15 cellular contexts compared by ENCODE assay signal in the genomic region with DNA sequence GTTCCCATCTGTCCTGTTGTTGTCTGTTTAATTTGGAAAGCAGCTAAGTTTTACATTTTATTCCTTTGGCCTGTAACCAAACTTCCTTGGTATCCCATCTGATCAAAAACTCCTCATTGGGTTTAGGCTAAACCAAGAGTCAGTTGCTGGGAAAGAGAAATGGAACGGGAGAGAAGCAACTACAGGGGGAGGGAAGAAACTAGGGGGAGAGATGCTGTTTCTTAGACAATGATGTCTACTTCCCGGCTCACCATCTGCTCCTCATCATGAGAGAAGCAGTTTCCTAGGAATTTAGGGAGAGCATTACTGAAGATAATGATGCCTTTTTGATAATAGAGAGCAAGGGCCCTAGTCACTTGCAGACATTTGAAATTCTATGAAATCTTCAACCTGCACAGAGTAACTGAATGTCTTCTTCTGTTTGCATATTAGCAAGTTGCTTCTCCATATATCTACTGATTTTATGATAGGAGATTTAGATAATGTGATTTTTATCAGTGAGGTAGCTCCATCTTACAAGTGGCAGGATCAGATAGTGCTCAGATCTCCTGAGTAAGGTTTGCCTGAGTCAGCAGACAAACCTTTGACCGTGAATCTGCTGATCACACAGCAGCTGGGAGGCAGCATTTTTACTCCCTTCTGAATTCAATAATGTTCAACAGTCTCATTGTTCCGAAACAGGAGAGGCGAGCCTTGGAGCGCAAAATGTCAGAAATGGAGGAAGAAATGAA.
DNase-seq lines count a peak whose midpoint lies in the region; ATAC-seq and TF ChIP-seq lines count a peak whose summit lies in the region.
"Had no signal": no experiment of that assay in that cellular context is flagged by ENCODE, and none has a peak within 500 bp of the region (broad histone marks: within the 10 kb centered on the region; RNA-seq: fewer than 3 reads in every experiment).

No MANE protein-coding gene starts in this region.

- peak overlapping the region; percentile 37; the same call in 1 of the 2 replicates for H3K23ac ChIP-seq in IMR-90 (ENCODE audit: low read depth, low read length)

- TF ChIP-seq CTCF in IMR-90 (conservative IDR thresholded peaks at IDR 0.05; ENCODE audit: low read depth, low read length), result no peak
- TF ChIP-seq CTCF in choroid plexus epithelial cell (conservative IDR thresholded peaks at IDR 0.05; ENCODE audit: low read depth, low read length), result no peak
- TF ChIP-seq CTCF in lung (IDR thresholded peaks at IDR 0.05; ENCODE audit: control extremely low read depth, extremely low read depth), result no peak
- no peak for TF ChIP-seq CTCF in smooth muscle cell (IDR thresholded peaks at IDR 0.05; ENCODE audit: borderline replicate concordance, insufficient read depth, poor library complexity, severe bottlenecking)

- no CpG with 5 or more reads among the region's 6 CpGs for WGBS in IMR-90 (ENCODE audit: extremely low coverage in 2 of 2, insufficient read length in 1 of 2), 2 experiments
- 86 to 90% methylated on average over 6 of the region's 6 CpGs for WGBS in lung, 2 donors
- 73% methylated on average over 6 of the region's 6 CpGs for WGBS in smooth muscle cell (ENCODE audit: low lambda C conversion rate)

- peak overlapping the region; percentile 25; the same call in 1 of the 2 replicates for H3K27ac ChIP-seq in IMR-90 (ENCODE audit: insufficient read depth, low read length)
- peak overlapping the region; percentile 26 to 45 for H3K27ac ChIP-seq in lung (ENCODE audit: low read depth in 1 of 2, low read length in 1 of 2)
- H3K27ac ChIP-seq in substantia nigra (ENCODE audit: low read depth, low read length, poor library complexity, severe bottlenecking), result peak overlapping the region; percentile 18
- H3K27ac ChIP-seq in smooth muscle cell (ENCODE audit: low read depth), result no peak overlapping the region

- dilution Hi-C loops in IMR-90 (cut with HindIII; ENCODE audit: low sequenced_read_pairs, unreplicated experiment), result no loop called here

- no peak overlapping the region; the same call in 1 of the 2 replicates for H3K4me2 ChIP-seq in IMR-90 (ENCODE audit: low read depth, low read length)
- no peak overlapping the region for H3K4me2 ChIP-seq in smooth muscle cell

- H3K79me2 ChIP-seq in smooth muscle cell (ENCODE audit: low read depth), result no peaks in the 10 kb centered on the region

- peaks cover 14 to 25% of the 10 kb centered on the region in 2 donors for H3K4me1 Mint-ChIP-seq in natural killer cell treated with Interleukin-12 subunit alpha and Interleukin-12 subunit beta and Interleukin-15 and Interleukin-18, amount 100 ng/mL, for 72 hours (ENCODE audit: low read depth in 2 of 2)

- H3K27me3 ChIP-seq in IMR-90 (ENCODE audit: control insufficient read depth, insufficient read depth, low read length), result no peaks in the 10 kb centered on the region
- no peaks in the 10 kb centered on the region for H3K27me3 ChIP-seq in lung (ENCODE audit: control insufficient read depth, insufficient read depth)
- no peaks in the 10 kb centered on the region for H3K27me3 ChIP-seq in smooth muscle cell (ENCODE audit: low read depth)

- H2BK20ac ChIP-seq in IMR-90 (ENCODE audit: low read depth, low read length), result peak overlapping the region; percentile 59

- H3K4me1 ChIP-seq in IMR-90 (ENCODE audit: control insufficient read depth, insufficient read depth, low read length), result peaks cover 15% of the 10 kb centered on the region
- H3K4me1 ChIP-seq in lung (ENCODE audit: control insufficient read depth in 2 of 2, insufficient read depth in 2 of 2, low read length in 2 of 2), result no peaks in the 10 kb centered on the region
- H3K4me1 ChIP-seq in smooth muscle cell (ENCODE audit: low read depth), result no peaks in the 10 kb centered on the region

- H3K9me3 ChIP-seq in IMR-90 (ENCODE audit: control insufficient read depth, insufficient read depth, low read length), result no peaks in the 10 kb centered on the region
- no peaks in the 10 kb centered on the region for H3K9me3 ChIP-seq in lung (ENCODE audit: control insufficient read depth in 2 of 2, insufficient read depth in 1 of 2, low read length in 1 of 2)
- H3K9me3 ChIP-seq in smooth muscle cell (replicated peaks; ENCODE audit: low read depth), result no peaks in the 10 kb centered on the region

- TF ChIP-seq POLR2A in IMR-90 (IDR thresholded peaks at IDR 0.05; ENCODE audit: low read depth, low read length), result no peak

- TF ChIP-seq RAD21 in IMR-90 (IDR thresholded peaks at IDR 0.05; ENCODE audit: low read length), result no peak

- intact Hi-C loops in IMR-90 (cut with micrococcal nuclease), result no loop called here

- H3K4me3 ChIP-seq in IMR-90 (ENCODE audit: insufficient read depth, low read depth, low read length), result no peak overlapping the region
- no peak overlapping the region for H3K4me3 ChIP-seq in choroid plexus epithelial cell (ENCODE audit: low read depth, low read length)
- H3K4me3 ChIP-seq in lung, result no peak overlapping the region
- no peak overlapping the region for H3K4me3 ChIP-seq in smooth muscle cell

- H3K14ac ChIP-seq in IMR-90 (replicated peaks; ENCODE audit: low read depth, low read length), result peak overlapping the region; percentile 82

- H2AFZ ChIP-seq in IMR-90 (replicated peaks; ENCODE audit: low read length, poor library complexity) (no peak overlapping the region), smooth muscle cell (ENCODE audit: low read depth) (no peak overlapping the region)

- in situ Hi-C loops in IMR-90 (cut with MboI; ENCODE audit: low sequenced_read_pairs), result no loop called here

- H3K36me3 Mint-ChIP-seq in natural killer cell treated with Interleukin-12 subunit alpha and Interleukin-12 subunit beta and Interleukin-15 and Interleukin-18, amount 100 ng/mL, for 72 hours, result peaks cover 15% of the 10 kb centered on the region

- peak overlapping the region; percentile 54; the same call in 1 of the 2 replicates for H2AK5ac ChIP-seq in IMR-90 (ENCODE audit: low read depth, low read length)

- DNase-seq in IMR-90 (no peak), choroid plexus epithelial cell (ENCODE audit: low read depth) (peak; percentile 65), lung (ENCODE audit: low spot score) (no peak), substantia nigra (lab: John Stamatoyannopoulos, UW) (no peak), smooth muscle cell (lab: John Stamatoyannopoulos, UW; ENCODE audit: unreplicated experiment) (no peak)
- no peak for DNase-seq in natural killer cell treated with Interleukin-12 subunit alpha and Interleukin-12 subunit beta and Interleukin-15 and Interleukin-18, amount 100 ng/mL, for 72 hours (ENCODE audit: low spot score)
- DNase-seq: activated CD8-positive, alpha-beta T cell treated with anti-CD3 and anti-CD28 coated beads for 36 hours; activated naive CD4-positive, alpha-beta T cell treated with Interleukin-2 at 50 U/mL for 16 hours; CD4-positive, CD25-positive, alpha-beta regulatory T cell; dermis blood vessel endothelial cell; mammary epithelial cell; NCI-H1694 had no signal

- peak overlapping the region; percentile 45; the same call in 1 of the 2 replicates for H3K4ac ChIP-seq in IMR-90 (ENCODE audit: low read depth, low read length)

- H4K91ac ChIP-seq in IMR-90 (ENCODE audit: insufficient read depth, low read depth, low read length), result no peak overlapping the region; the same call in 1 of the 2 replicates

- peaks cover 8% of the 10 kb centered on the region for H3K9me1 ChIP-seq in IMR-90 (ENCODE audit: insufficient read depth, low read length)

- H3K36me3 ChIP-seq in IMR-90 (ENCODE audit: control insufficient read depth, insufficient read depth, low read length) (peaks cover 3% of the 10 kb centered on the region; the same call in 1 of the 2 replicates), lung (ENCODE audit: control insufficient read depth in 2 of 2, insufficient read depth in 2 of 2, low read length in 2 of 2) (peaks cover 2 to 25% of the 10 kb centered on the region in 2 donors), smooth muscle cell (ENCODE audit: low read depth) (no peaks in the 10 kb centered on the region)

- H4K5ac ChIP-seq in IMR-90 (ENCODE audit: low read depth, low read length), result 0 out of 2 replicates have a peak overlapping the region, but pooled peaks have one; percentile 0

- no peaks in the 10 kb centered on the region for H3F3A ChIP-seq in smooth muscle cell (ENCODE audit: low read depth)

- peak overlapping the region; percentile 50; the same call in 1 of the 2 replicates for H3K18ac ChIP-seq in IMR-90 (ENCODE audit: low read depth, low read length)

- no peaks in the 10 kb centered on the region for H3K9me3 Mint-ChIP-seq in natural killer cell treated with Interleukin-12 subunit alpha and Interleukin-12 subunit beta and Interleukin-15 and Interleukin-18, amount 100 ng/mL, for 72 hours
- H3K9me3 Mint-ChIP-seq: activated CD8-positive, alpha-beta T cell treated with anti-CD3 and anti-CD28 coated beads for 36 hours; CD4-positive, CD25-positive, alpha-beta regulatory T cell; T-helper 1 cell treated with Interleukin-12 subunit alpha and Interleukin-12 subunit beta and Interleukin-4 antibody, amounts not matched to agents 30 μg/mL and 1 μg/mL, for 36 hours had no signal

- H4K20me1 ChIP-seq in IMR-90 (ENCODE audit: insufficient read depth, low read length) (no peaks in the 10 kb centered on the region), smooth muscle cell (ENCODE audit: low read depth) (no peaks in the 10 kb centered on the region)

- no peaks in the 10 kb centered on the region for H3K79me1 ChIP-seq in IMR-90 (ENCODE audit: low read depth in 1 of 2, low read length in 2 of 2)

- H3K27ac Mint-ChIP-seq in natural killer cell treated with Interleukin-12 subunit alpha and Interleukin-12 subunit beta and Interleukin-15 and Interleukin-18, amount 100 ng/mL, for 72 hours, result no peak overlapping the region
- H3K27ac Mint-ChIP-seq: activated CD8-positive, alpha-beta T cell treated with anti-CD3 and anti-CD28 coated beads for 36 hours; CD4-positive, CD25-positive, alpha-beta regulatory T cell; T-helper 1 cell treated with Interleukin-12 subunit alpha and Interleukin-12 subunit beta and Interleukin-4 antibody, amounts not matched to agents 30 μg/mL and 1 μg/mL, for 36 hours had no signal

- BruUV-seq in IMR-90 (replicated peaks; lab: Mats Ljungman, UMichigan), result no TSS peak

- H2BK120ac ChIP-seq in IMR-90 (ENCODE audit: low read depth, low read length), result peak overlapping the region; percentile 81

- no peak overlapping the region for H2AK9ac ChIP-seq in IMR-90 (replicated peaks; ENCODE audit: low read depth, low read length, poor library complexity)

- 0 out of 2 replicates have a peak overlapping the region, but pooled peaks have one; percentile 16 for H3K56ac ChIP-seq in IMR-90 (ENCODE audit: extremely low read depth, insufficient read depth, low read length)

- peak overlapping the region; percentile 30; the same call in 1 of the 2 replicates for H3K9ac ChIP-seq in IMR-90 (ENCODE audit: low read depth, low read length)
- H3K9ac ChIP-seq in smooth muscle cell (ENCODE audit: low read depth), result no peak overlapping the region

- H3K4me3 Mint-ChIP-seq in natural killer cell treated with Interleukin-12 subunit alpha and Interleukin-12 subunit beta and Interleukin-15 and Interleukin-18, amount 100 ng/mL, for 72 hours, result no peak overlapping the region
- H3K4me3 Mint-ChIP-seq: activated CD8-positive, alpha-beta T cell treated with anti-CD3 and anti-CD28 coated beads for 36 hours; CD4-positive, CD25-positive, alpha-beta regulatory T cell; T-helper 1 cell treated with Interleukin-12 subunit alpha and Interleukin-12 subunit beta and Interleukin-4 antibody, amounts not matched to agents 30 μg/mL and 1 μg/mL, for 36 hours had no signal

- ATAC-seq in IMR-90 (ENCODE audit: low read depth), result no peak; the same call in 1 of the 2 replicates
- ATAC-seq in lung (ENCODE audit: insufficient read depth, low FRiP score), result no peak
- ATAC-seq in natural killer cell treated with Interleukin-12 subunit alpha and Interleukin-12 subunit beta and Interleukin-15 and Interleukin-18, amount 100 ng/mL, for 72 hours, result no peak
- no peak for ATAC-seq in HG02610 (IDR thresholded peaks at IDR 0.05; ENCODE audit: unreplicated experiment)
- ATAC-seq in GM21515 (IDR thresholded peaks at IDR 0.05; ENCODE audit: unreplicated experiment), result no peak
- ATAC-seq: activated CD8-positive, alpha-beta T cell treated with anti-CD3 and anti-CD28 coated beads for 36 hours had no signal

- CTCF ChIA-PET in IMR-90 (lab: Yijun Ruan, JAX), result interaction anchor here (1.2 to 2.3 kb wide), 2 partner anchors 10 to 104 kb away, joined by 4 to 11 read pairs; no protein-coding TSS in a partner anchor

- peak overlapping the region; percentile 37; the same call in 1 of the 3 replicates for H2BK15ac ChIP-seq in IMR-90 (ENCODE audit: low read depth, low read length)

- H3K27me3 Mint-ChIP-seq in natural killer cell treated with Interleukin-12 subunit alpha and Interleukin-12 subunit beta and Interleukin-15 and Interleukin-18, amount 100 ng/mL, for 72 hours, result no peaks in the 10 kb centered on the region
- H3K27me3 Mint-ChIP-seq: activated CD8-positive, alpha-beta T cell treated with anti-CD3 and anti-CD28 coated beads for 36 hours; CD4-positive, CD25-positive, alpha-beta regulatory T cell had no signal

- peak overlapping the region; percentile 21 to 55; a peak in 3 of 4 replicates for H4K8ac ChIP-seq in IMR-90 (ENCODE audit: low read depth in 2 of 2, low read length in 2 of 2)

- POLR2A ChIA-PET in IMR-90 (lab: Charles Lee; ENCODE audit: unreplicated experiment), result no interaction called here

- H2BK5ac ChIP-seq in IMR-90 (ENCODE audit: low read depth, low read length, poor library complexity, severe bottlenecking), result peak overlapping the region; percentile 65
